Comparison of ENCODE assay signal across 5 cellular contexts in the genomic region with DNA sequence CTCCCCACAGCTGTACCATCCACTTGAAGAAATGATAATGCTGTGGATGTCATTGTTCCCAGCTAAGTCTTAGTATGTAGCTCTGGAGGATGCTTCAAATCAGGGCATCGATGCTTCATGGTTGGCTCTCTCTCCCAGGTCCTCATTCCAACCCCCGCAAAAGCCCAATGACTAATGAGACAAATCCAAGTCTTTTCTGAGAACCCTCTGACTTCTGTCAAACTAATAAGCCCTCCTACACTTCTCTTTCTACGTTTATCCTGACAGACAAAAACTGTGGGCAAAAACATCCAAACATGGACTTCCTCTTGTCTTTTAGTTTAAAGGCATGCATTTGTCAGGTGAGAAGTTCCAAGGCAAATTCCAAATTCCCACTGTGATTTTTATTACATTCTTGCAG.
"Had no signal": no experiment of that assay in that cellular context is flagged by ENCODE, and none has a peak within 500 bp of the region (broad histone marks: within the 10 kb centered on the region; RNA-seq: fewer than 3 reads in every experiment).

No MANE protein-coding gene starts in this region.

- ATAC-seq: HepG2 had no signal

- DNase-seq: IMR-90, KBM-7 had no signal

- FAIRE-seq: HepG2, HTR-8/SVneo had no signal

- H3K27ac ChIP-seq: HL-60 had no signal
